ENCODE assay signal across 8 cellular contexts in genomic region chr2:42770288-42771131, GRCh38. TPM values are rescaled to one million over a fixed set of nuclear protein-coding genes. Genes with fewer than 3 reads are reported as not detected.
DNase-seq lines count a peak whose midpoint lies in the region; ATAC-seq, FAIRE-seq and TF ChIP-seq lines count a peak whose summit lies in the region.

No MANE protein-coding gene starts in this region.

- H3K4me1 ChIP-seq in pancreas (no peaks in the 10 kb centered on the region), kidney (ENCODE audit: control insufficient read depth in 1 of 2, insufficient read depth in 1 of 2, low read depth in 1 of 2, low read length in 2 of 2) (no peaks in the 10 kb centered on the region)

- DNase-seq in activated naive CD4-positive, alpha-beta T cell treated with anti-CD3 and anti-CD28 coated beads for 36 hours, result peak; percentile 6
- no peak for DNase-seq in activated naive CD4-positive, alpha-beta T cell treated with Interleukin-2 at 50 U/mL for 16 hours
- DNase-seq in SHP77 (lab: John Stamatoyannopoulos, UW) (peak; percentile 57 to 66), fibroblast of pulmonary artery (ENCODE audit: low read depth) (peak; percentile 64), pancreas (peak in 2 of 6 donors; percentile 40 to 56), kidney (no peak)

- no peaks in the 10 kb centered on the region for H3K27me3 Mint-ChIP-seq in activated naive CD4-positive, alpha-beta T cell treated with anti-CD3 and anti-CD28 coated beads for 36 hours (ENCODE audit: low read depth)

- H3K27ac Mint-ChIP-seq in activated naive CD4-positive, alpha-beta T cell treated with anti-CD3 and anti-CD28 coated beads for 36 hours, result no peak overlapping the region

- intact Hi-C loops in activated naive CD4-positive, alpha-beta T cell treated with anti-CD3 and anti-CD28 coated beads for 36 hours (cut with micrococcal nuclease), result no loop called here
- intact Hi-C loops in pancreas (cut with DNase I), result no loop called here
- intact Hi-C loops in kidney (cut with DNase I), result no loop called here

- no peaks in the 10 kb centered on the region for H3K9me3 Mint-ChIP-seq in activated naive CD4-positive, alpha-beta T cell treated with anti-CD3 and anti-CD28 coated beads for 36 hours

- no peaks in the 10 kb centered on the region for H3K36me3 Mint-ChIP-seq in activated naive CD4-positive, alpha-beta T cell treated with anti-CD3 and anti-CD28 coated beads for 36 hours (ENCODE audit: low read depth)

- H3K4me1 Mint-ChIP-seq in activated naive CD4-positive, alpha-beta T cell treated with anti-CD3 and anti-CD28 coated beads for 36 hours (ENCODE audit: low read depth), result peaks cover 5% of the 10 kb centered on the region

- no peak for FAIRE-seq in pancreas (lab: Jason Lieb, UNC)
- no peak for FAIRE-seq in kidney (lab: Jason Lieb, UNC)

- TF ChIP-seq CTCF in fibroblast of pulmonary artery (IDR thresholded peaks at IDR 0.05; ENCODE audit: low read length, missing control alignments) (peak; percentile 47), pancreas (IDR thresholded peaks at IDR 0.05) (peak in 3 of 4 donors; percentile 14 to 38 (median 26)), kidney (IDR thresholded peaks at IDR 0.05; ENCODE audit: borderline replicate concordance, extremely low read depth, insufficient read depth) (no peak)

- no peak overlapping the region for H3K9ac ChIP-seq in kidney (ENCODE audit: low read length in 2 of 2)

- 77% methylated on average over 19 of the region's 19 CpGs for WGBS in pancreas, 2 donors

- H3K9me3 ChIP-seq in pancreas (no peaks in the 10 kb centered on the region), kidney (ENCODE audit: control insufficient read depth in 1 of 2, low read length in 2 of 2) (no peaks in the 10 kb centered on the region)

- ATAC-seq in HG03469 (IDR thresholded peaks at IDR 0.05; ENCODE audit: unreplicated experiment), result peak; percentile 54
- ATAC-seq in pancreas, result peak; percentile 59 to 90 (median 84)
- ATAC-seq in HG02973 (IDR thresholded peaks at IDR 0.05; ENCODE audit: unreplicated experiment), result no peak

- CTCF ChIA-PET in activated naive CD4-positive, alpha-beta T cell treated with anti-CD3 and anti-CD28 coated beads for 36 hours (lab: Charles Lee), result no interaction called here

- H3K4me3 Mint-ChIP-seq in activated naive CD4-positive, alpha-beta T cell treated with anti-CD3 and anti-CD28 coated beads for 36 hours, result no peak overlapping the region

- H3K36me3 ChIP-seq in pancreas, result no peaks in the 10 kb centered on the region
- H3K36me3 ChIP-seq in kidney (ENCODE audit: control insufficient read depth in 1 of 2, insufficient read depth in 2 of 2, low read length in 2 of 2), result no peaks in the 10 kb centered on the region

- no peak overlapping the region for H3K4me3 ChIP-seq in fibroblast of pulmonary artery (replicated peaks; ENCODE audit: low read depth, low read length)
- no peak overlapping the region for H3K4me3 ChIP-seq in pancreas
- no peak overlapping the region for H3K4me3 ChIP-seq in kidney (ENCODE audit: low read length in 2 of 2)

- no peak overlapping the region for H3K27ac ChIP-seq in pancreas
- H3K27ac ChIP-seq in kidney (ENCODE audit: low read depth in 2 of 2, low read length in 2 of 2), result no peak overlapping the region

- H3K27me3 ChIP-seq in pancreas, result no peaks in the 10 kb centered on the region

RNA-seq across cellular contexts. Expression of gene OXER1, which starts 6.6 kb away (rescaled TPM):
- under 1 TPM in 1 of 2 experiments, not detected in 1; 0.14 TPM for total RNA-seq in activated naive CD4-positive, alpha-beta T cell treated with anti-CD3 and anti-CD28 coated beads for 36 hours
- total RNA-seq in pancreas (1 to 10 TPM; 2.0 to 4.5 (median 3.7) TPM), kidney (2.5 TPM)
- polyA plus RNA-seq in pancreas (10 to 100 TPM; 10.1 to 12.5 TPM), kidney (ENCODE audit: insufficient read depth, low read depth, low replicate concordance) (5.4 TPM)

RNA-seq across cellular contexts. Expression of gene HAAO, which starts 21.9 kb away (rescaled TPM):
- under 1 TPM; 0.41 to 0.52 TPM for total RNA-seq in activated naive CD4-positive, alpha-beta T cell treated with anti-CD3 and anti-CD28 coated beads for 36 hours
- 10 to 100 TPM; 10.9 to 35.4 (median 20.4) TPM for total RNA-seq in pancreas
- 10 to 100 TPM; 18.3 to 31.6 TPM for polyA plus RNA-seq in pancreas
- 16.2 TPM for total RNA-seq in kidney
- 57.2 TPM for polyA plus RNA-seq in kidney (ENCODE audit: insufficient read depth, low read depth, low replicate concordance)

Comparison
In these comparisons a context has a peak if more than half of its experiments do, and no peak if none do; other contexts are left out.
1. DNase-seq: peak in activated naive CD4-positive, alpha-beta T cell treated with anti-CD3 and anti-CD28 coated beads for 36 hours (single experiment), SHP77 (2 of 2) and fibroblast of pulmonary artery (single experiment); none in activated naive CD4-positive, alpha-beta T cell treated with Interleukin-2 at 50 U/mL for 16 hours (single experiment) and kidney (single experiment).
2. RNA of gene HAAO, which starts 21.9 kb away (total RNA-seq): 10.9 to 35.4 TPM in pancreas and 16.2 TPM in kidney (single experiment); 0.41 to 0.52 TPM in activated naive CD4-positive, alpha-beta T cell treated with anti-CD3 and anti-CD28 coated beads for 36 hours; every median in the first group is over 4 times any median in the second.